ENCODE assay signal across 23 cellular contexts in the genomic region with DNA sequence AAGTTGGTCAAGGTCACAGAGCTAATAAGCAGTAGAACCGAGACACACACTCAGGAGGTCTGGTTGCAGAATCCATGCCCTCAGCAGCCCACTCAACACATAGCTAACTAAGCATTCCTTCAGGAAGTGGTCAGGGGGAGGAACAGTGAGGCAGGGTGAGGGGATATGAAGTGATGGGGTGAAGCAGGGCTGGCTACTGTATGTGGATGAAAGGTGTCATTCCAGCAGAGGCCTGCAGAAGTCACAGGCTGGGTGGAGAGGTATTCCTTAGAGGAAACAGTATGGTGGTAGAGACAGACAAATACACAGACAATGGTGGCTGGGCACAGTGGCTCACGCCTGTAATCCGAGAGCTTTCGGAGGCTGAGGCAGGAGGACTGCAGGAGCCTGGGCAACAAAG. TPM values are rescaled to one million over a fixed set of nuclear protein-coding genes. Genes with fewer than 3 reads are reported as not detected.
DNase-seq lines count a peak whose midpoint lies in the region; ATAC-seq and TF ChIP-seq lines count a peak whose summit lies in the region.
"Had no signal": no experiment of that assay in that cellular context is flagged by ENCODE, and none has a peak within 500 bp of the region (broad histone marks: within the 10 kb centered on the region; RNA-seq: fewer than 3 reads in every experiment).

No MANE protein-coding gene starts in this region.

- no peaks in the 10 kb centered on the region for H3K9me3 Mint-ChIP-seq in activated T-helper 17 cell treated with anti-CD3 and anti-CD28 coated beads, Interleukin-2, amount 50 U/mL, for 72 hours
- H3K9me3 Mint-ChIP-seq in type B pancreatic cell, result no peaks in the 10 kb centered on the region
- H3K9me3 Mint-ChIP-seq: CD4-positive, alpha-beta T cell had no signal

- POLR2A ChIA-PET in HCT116 (lab: Charles Lee), result no interaction called here

- no TSS peak for BruUV-seq in HCT116 (replicated peaks; lab: Mats Ljungman, UMichigan)

- no peak overlapping the region for H3K4ac ChIP-seq in mesendoderm (ENCODE audit: low read depth, low read length)

- H3K18ac ChIP-seq in mesendoderm (ENCODE audit: low read length), result no peak overlapping the region

- TF ChIP-seq RAD21 in HCT116 (IDR thresholded peaks at IDR 0.05; ENCODE audit: low read depth), result no peak

- H3K79me2 ChIP-seq in HCT116 (ENCODE audit: insufficient read depth, low read length), result no peaks in the 10 kb centered on the region
- no peaks in the 10 kb centered on the region for H3K79me2 ChIP-seq in mesendoderm (ENCODE audit: control insufficient read depth, insufficient read depth, low read length)

- intact Hi-C loops in HCT116 (cut with micrococcal nuclease), result no loop called here

- H3K4me1 Mint-ChIP-seq in activated T-helper 17 cell treated with anti-CD3 and anti-CD28 coated beads, Interleukin-2, amount 50 U/mL, for 72 hours, result peaks cover 8% of the 10 kb centered on the region
- peaks cover 4% of the 10 kb centered on the region for H3K4me1 Mint-ChIP-seq in type B pancreatic cell (ENCODE audit: unreplicated experiment)

- WGBS in mesendoderm (ENCODE audit: extremely low coverage, insufficient coverage, low lambda C conversion rate), result no CpG with 5 or more reads among the region's 4 CpGs

- no peak overlapping the region for H3K27ac ChIP-seq in HCT116 (ENCODE audit: low read depth, low read length)
- H3K27ac ChIP-seq in mesendoderm (ENCODE audit: low read depth, low read length), result no peak overlapping the region
- H3K27ac ChIP-seq: HL-60, SJCRH30 had no signal

- H3K4me3 ChIP-seq in HCT116 (replicated peaks in 1 of 2; ENCODE audit: low read depth in 1 of 2, low read length in 2 of 2) (no peak overlapping the region), mesendoderm (ENCODE audit: low read length) (no peak overlapping the region)
- H3K4me3 ChIP-seq: SJCRH30 had no signal

- CTCF ChIA-PET in HCT116 (lab: Charles Lee), result no interaction called here

- no peaks in the 10 kb centered on the region for H3K27me3 ChIP-seq in HCT116 (ENCODE audit: insufficient read depth, low read length)
- H3K27me3 ChIP-seq in mesendoderm (ENCODE audit: insufficient read depth, low read length, poor library complexity), result no peaks in the 10 kb centered on the region
- H3K27me3 ChIP-seq: BE2C, SJCRH30 had no signal

- no peaks in the 10 kb centered on the region for H3K9me3 ChIP-seq in HCT116 (ENCODE audit: control insufficient read depth in 1 of 2, insufficient read depth in 1 of 2, low read depth in 1 of 2, low read length in 2 of 2)
- H3K9me3 ChIP-seq: BE2C had no signal

- H2AK5ac ChIP-seq in mesendoderm (ENCODE audit: low read length), result no peak overlapping the region

- TF ChIP-seq POLR2A in HCT116 (IDR thresholded peaks at IDR 0.05; ENCODE audit: borderline replicate concordance, extremely low read depth, insufficient read depth, insufficient read length), result no peak

- no peak overlapping the region for H2BK120ac ChIP-seq in mesendoderm (ENCODE audit: low read depth, low read length)

- H3K36me3 ChIP-seq in HCT116 (ENCODE audit: control insufficient read depth in 1 of 2, insufficient read depth in 2 of 2, low read length in 2 of 2), result no peaks in the 10 kb centered on the region
- no peaks in the 10 kb centered on the region for H3K36me3 ChIP-seq in mesendoderm (ENCODE audit: control insufficient read depth, insufficient read depth, low read length)
- H3K36me3 ChIP-seq: BE2C, SJCRH30 had no signal

- H3K4me1 ChIP-seq in HCT116 (ENCODE audit: control insufficient read depth in 1 of 2, insufficient read depth in 2 of 2, low read length in 2 of 2) (peaks cover 0 to 6% of the 10 kb centered on the region in 2 experiments; a peak in 1 of 4 replicates), mesendoderm (ENCODE audit: control insufficient read depth, low read depth, low read length) (peaks cover 7% of the 10 kb centered on the region)
- H3K4me1 ChIP-seq: BE2C had no signal

- peaks cover 51% of the 10 kb centered on the region for H3K36me3 Mint-ChIP-seq in activated T-helper 17 cell treated with anti-CD3 and anti-CD28 coated beads, Interleukin-2, amount 50 U/mL, for 72 hours (ENCODE audit: low read depth)
- no peaks in the 10 kb centered on the region for H3K36me3 Mint-ChIP-seq in type B pancreatic cell

- peak; percentile 47; the same call in 1 of the 2 replicates for ATAC-seq in HCT116
- ATAC-seq in activated T-helper 17 cell treated with anti-CD3 and anti-CD28 coated beads, Interleukin-2, amount 50 U/mL, for 72 hours (replicated peaks), result no peak
- ATAC-seq in GM18909 (IDR thresholded peaks at IDR 0.05; ENCODE audit: poor library complexity, unreplicated experiment), result no peak

- TF ChIP-seq CTCF in HCT116 (IDR thresholded peaks at IDR 0.05 in 2 of 3, conservative IDR thresholded peaks at IDR 0.05 in 1 of 3; ENCODE audit: borderline replicate concordance in 1 of 3, insufficient read depth in 1 of 3, low read depth in 2 of 3, low read length in 2 of 3), result no peak
- TF ChIP-seq CTCF in type B pancreatic cell (conservative IDR thresholded peaks at IDR 0.05), result no peak

- no peaks in the 10 kb centered on the region for H4K20me1 ChIP-seq in HCT116 (ENCODE audit: insufficient read depth)

- no peak overlapping the region for H3K23ac ChIP-seq in mesendoderm (ENCODE audit: low read length)

- H3K56ac ChIP-seq in mesendoderm (ENCODE audit: low read length), result no peak overlapping the region

- no peak overlapping the region for H3K4me3 Mint-ChIP-seq in activated T-helper 17 cell treated with anti-CD3 and anti-CD28 coated beads, Interleukin-2, amount 50 U/mL, for 72 hours
- H3K4me3 Mint-ChIP-seq in type B pancreatic cell, result peak overlapping the region; percentile 14
- H3K4me3 Mint-ChIP-seq: CD4-positive, alpha-beta T cell had no signal

- H3K27me3 Mint-ChIP-seq in activated T-helper 17 cell treated with anti-CD3 and anti-CD28 coated beads, Interleukin-2, amount 50 U/mL, for 72 hours, result no peaks in the 10 kb centered on the region
- no peaks in the 10 kb centered on the region for H3K27me3 Mint-ChIP-seq in type B pancreatic cell
- H3K27me3 Mint-ChIP-seq: CD4-positive, alpha-beta T cell had no signal

- no peak overlapping the region for H3K4me2 ChIP-seq in HCT116 (ENCODE audit: low read length)
- no peak overlapping the region for H3K4me2 ChIP-seq in mesendoderm (ENCODE audit: low read length)

- no peak overlapping the region for H2BK5ac ChIP-seq in mesendoderm (ENCODE audit: low read length)

- no peak overlapping the region for H4K5ac ChIP-seq in mesendoderm (ENCODE audit: low read length)

- peak overlapping the region; percentile 55 for H3K27ac Mint-ChIP-seq in activated T-helper 17 cell treated with anti-CD3 and anti-CD28 coated beads, Interleukin-2, amount 50 U/mL, for 72 hours
- H3K27ac Mint-ChIP-seq in type B pancreatic cell, result peak overlapping the region; percentile 36
- H3K27ac Mint-ChIP-seq: CD4-positive, alpha-beta T cell had no signal

- H2AFZ ChIP-seq in HCT116 (ENCODE audit: low read depth, low read length, poor library complexity, severe bottlenecking), result no peak overlapping the region

- no peaks in the 10 kb centered on the region for H3K79me1 ChIP-seq in mesendoderm (ENCODE audit: low read length)

- no peak for DNase-seq in HCT116 (ENCODE audit: low read depth, low spot score)
- DNase-seq in mesendoderm, result peak; percentile 55
- no peak for DNase-seq in type B pancreatic cell (ENCODE audit: extremely low spot score, unreplicated experiment)
- DNase-seq in NCI-H526 (lab: John Stamatoyannopoulos, UW), result no peak
- no peak for DNase-seq in DMS 273 treated with DMSO at 0.1 percent for 48 hours (lab: John Stamatoyannopoulos, UW)
- DNase-seq: BE2C; CD4-positive, alpha-beta T cell; COR-L47; GDM1; KG1; NCI-H1092 treated with DMSO at 0.1 percent for 48 hours; NCI-H1436 treated with DMSO at 0.1 percent for 48 hours; NCI-H1930; NCI-H510A treated with DMSO at 0.1 percent for 48 hours; NCI-H774; SJCRH30 had no signal

- no peak overlapping the region for H4K8ac ChIP-seq in mesendoderm (ENCODE audit: low read depth, low read length)

- no peaks in the 10 kb centered on the region for H3K9me2 ChIP-seq in HCT116 (ENCODE audit: insufficient read depth)

- H3K9ac ChIP-seq in HCT116 (ENCODE audit: low read length) (no peak overlapping the region), mesendoderm (ENCODE audit: low read length) (no peak overlapping the region)

- RAD21 ChIA-PET in HCT116 (lab: Charles Lee; ENCODE audit: low non-redundant PET in 1 of 2, low total read pairs in 2 of 2, uncharacterized antibody in 2 of 2, unreplicated experiment in 2 of 2), result no interaction called here

- no peak overlapping the region for H2BK15ac ChIP-seq in mesendoderm (replicated peaks; ENCODE audit: low read depth)

TF ChIP-seq in HCT116, 20 proteins besides CTCF, POLR2A, EP300 and RAD21 (continues in another document):
- TF ChIP-seq ZFX (IDR thresholded peaks at IDR 0.05), result no peak
- TF ChIP-seq CEBPB (IDR thresholded peaks at IDR 0.05; ENCODE audit: low read depth), result no peak
- no peak for TF ChIP-seq JUND (IDR thresholded peaks at IDR 0.05)

RNA-seq across cellular contexts. Expression of gene TMCO4, which starts 14.1 kb away (rescaled TPM):
- total RNA-seq in HCT116 (2021; ENCODE audit: unreplicated experiment) (12.7 TPM), type B pancreatic cell (ENCODE audit: low replicate concordance) (10.2 and 16.7 TPM in 2 replicates)
- polyA plus RNA-seq in HCT116 (2012), result 13.1 and 13.8 TPM in 2 replicates
- total RNA-seq in activated T-helper 17 cell treated with anti-CD3 and anti-CD28 coated beads, Interleukin-2, amount 50 U/mL, for 72 hours, result 10 to 100 TPM in 1 of 2 donors, 1 to 10 TPM in 1; 8.9 to 12.6 TPM
- polyA plus RNA-seq in mesendoderm (2013, experiment 1 of 2), result 7.0 TPM
- 8.0 TPM for polyA plus RNA-seq in mesendoderm (2013, experiment 2 of 2)

RNA-seq across cellular contexts. Expression of gene RNF186, which starts 29.4 kb away (rescaled TPM):
- total RNA-seq in HCT116 (2021; ENCODE audit: unreplicated experiment) (not detected), type B pancreatic cell (ENCODE audit: low replicate concordance) (1.3 and 1.9 TPM in 2 replicates)
- not detected in 2 replicates for polyA plus RNA-seq in HCT116 (2012)
- total RNA-seq in activated T-helper 17 cell treated with anti-CD3 and anti-CD28 coated beads, Interleukin-2, amount 50 U/mL, for 72 hours, result not detected
- polyA plus RNA-seq in mesendoderm (2013, experiment 1 of 2), result not detected
- polyA plus RNA-seq in mesendoderm (2013, experiment 2 of 2), result not detected
- total RNA-seq: A673; CD4-positive, alpha-beta T cell; Daoy; H4; HT-29 had no signal
